Comparison of ENCODE assay signal across 34 cellular contexts in the genomic region with DNA sequence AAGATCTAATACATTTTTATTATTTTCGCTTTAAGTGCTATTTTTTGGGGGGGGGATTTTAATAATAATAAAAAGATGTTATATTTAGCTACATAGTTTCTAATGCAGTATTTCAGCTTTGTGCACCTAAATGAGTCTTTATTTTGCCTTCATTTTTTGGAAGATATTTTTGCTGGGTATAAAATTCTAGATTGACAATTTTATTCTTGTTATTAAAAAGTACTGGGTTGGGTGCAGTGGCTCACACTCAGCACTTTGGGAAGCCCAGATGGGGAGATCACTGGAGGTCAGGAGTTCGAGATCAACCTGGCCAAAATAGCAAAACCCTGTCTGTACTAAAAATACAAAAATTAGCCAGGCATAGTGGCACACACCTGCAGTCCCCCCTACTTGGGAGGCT.
"Had no signal": no experiment of that assay in that cellular context is flagged by ENCODE, and none has a peak within 500 bp of the region (broad histone marks: within the 10 kb centered on the region; RNA-seq: fewer than 3 reads in every experiment).

No MANE protein-coding gene starts in this region.

- DNase-seq: activated effector memory CD4-positive, alpha-beta T cell treated with anti-CD3 and anti-CD28 coated beads, Interleukin-2, amount 50 U/mL, for 16 hours; activated effector memory CD4-positive, alpha-beta T cell treated with Interleukin-2 at 50 U/mL for 16 hours; activated gamma-delta T cell; activated gamma-delta T cell treated with Interleukin-2 at 50 U/mL for 16 hours; activated naive CD4-positive, alpha-beta T cell; activated naive CD4-positive, alpha-beta T cell treated with anti-CD3 and anti-CD28 coated beads for 36 hours; activated naive CD4-positive, alpha-beta T cell treated with anti-CD3 and anti-CD28 coated beads, Interleukin-2, amount 10 ng/mL, durations not matched to agents 7 days and 5 days; activated naive CD4-positive, alpha-beta T cell treated with anti-CD3 and anti-CD28 coated beads, Interleukin-2, amount 50 U/mL, for 16 hours; activated naive CD4-positive, alpha-beta T cell treated with Interleukin-2 at 50 U/mL for 16 hours; activated naive CD8-positive, alpha-beta T cell treated with anti-CD3 and anti-CD28 coated beads for 36 hours; activated naive CD8-positive, alpha-beta T cell treated with anti-CD3 and anti-CD28 coated beads, Interleukin-2, amount 10 ng/mL, durations not matched to agents 7 days and 5 days; activated naive CD8-positive, alpha-beta T cell treated with anti-CD3 and anti-CD28 coated beads, Interleukin-2, amount 50 U/mL, for 24 hours; activated T-cell treated with anti-CD3 and anti-CD28 coated beads, Interleukin-2, amount 50 U/mL, for 1 hour; activated T-cell treated with anti-CD3 and anti-CD28 coated beads, Interleukin-2, amount 50 U/mL, for 24 hours; activated T-cell treated with anti-CD3 and anti-CD28 coated beads, Interleukin-2, amount 50 U/mL, for 4 hours; activated T-cell treated with anti-CD3 and anti-CD28 coated beads, Interleukin-2, amount 50 U/mL, for 48 hours; activated T-cell treated with anti-CD3 and anti-CD28 coated beads, Interleukin-2, amount 50 U/mL, for 72 hours; adrenal gland; amniotic stem cell; amygdala; anterior cingulate cortex; aorta; body of pancreas; brain microvascular endothelial cell; caudate nucleus; central memory CD4-positive, alpha-beta T cell; cerebellar nuclear complex had no signal

- H3K9me3 ChIP-seq: adrenal gland, body of pancreas had no signal

- H3K27me3 ChIP-seq: adrenal gland, ascending aorta, body of pancreas, brain microvascular endothelial cell, breast epithelium, cardiac muscle cell had no signal

- H3K4me1 ChIP-seq: adrenal gland, ascending aorta, body of pancreas, breast epithelium had no signal

- ATAC-seq: activated naive CD4-positive, alpha-beta T cell treated with anti-CD3 and anti-CD28 coated beads, Interleukin-2, amount 50 U/mL, for 72 hours; activated naive CD8-positive, alpha-beta T cell treated with anti-CD3 and anti-CD28 coated beads, Interleukin-2, amount 50 U/mL, for 24 hours; activated T-cell treated with anti-CD3 and anti-CD28 coated beads, Interleukin-2, amount 50 U/mL, for 4 hours; activated T-cell treated with anti-CD3 and anti-CD28 coated beads, Interleukin-2, amount 50 U/mL, for 72 hours; activated T-helper 17 cell treated with anti-CD3 and anti-CD28 coated beads, Interleukin-2, amount 50 U/mL, for 72 hours; body of pancreas had no signal

- H3K4me3 ChIP-seq: adrenal gland, ascending aorta, body of pancreas, breast epithelium, cardiac muscle cell had no signal

- FAIRE-seq: astrocyte, bronchial epithelial cell had no signal

- H3K27ac ChIP-seq: adrenal gland, ascending aorta, body of pancreas, brain microvascular endothelial cell, breast epithelium, cardiac muscle cell had no signal

- H3K36me3 ChIP-seq: adrenal gland, ascending aorta, brain microvascular endothelial cell, breast epithelium, cardiac muscle cell had no signal
